Comparison of ENCODE assay signal across 16 cellular contexts in genomic region chr3:20064796-20065564, GRCh38. TPM values are rescaled to one million over a fixed set of nuclear protein-coding genes. Genes with fewer than 3 reads are reported as not detected.
DNase-seq lines count a peak whose midpoint lies in the region; ATAC-seq and TF ChIP-seq lines count a peak whose summit lies in the region.
"Had no signal": no experiment of that assay in that cellular context is flagged by ENCODE, and none has a peak within 500 bp of the region (broad histone marks: within the 10 kb centered on the region; RNA-seq: fewer than 3 reads in every experiment).

No MANE protein-coding gene starts in this region.

- H3K36me3 ChIP-seq in mammary epithelial cell (ENCODE audit: insufficient read depth, low read length) = no peaks in the 10 kb centered on the region
- no peaks in the 10 kb centered on the region for H3K36me3 ChIP-seq in heart left ventricle
- no peaks in the 10 kb centered on the region for H3K36me3 ChIP-seq in tibial nerve
- no peaks in the 10 kb centered on the region for H3K36me3 ChIP-seq in H7 (replicated peaks; ENCODE audit: control insufficient read depth, insufficient read depth, low read length)
- H3K36me3 ChIP-seq: upper lobe of left lung had no signal

- TF ChIP-seq POLR2A in heart left ventricle (IDR thresholded peaks at IDR 0.05) (no peak), tibial nerve (IDR thresholded peaks at IDR 0.05) (no peak)

- H3K79me2 ChIP-seq in mammary epithelial cell (ENCODE audit: insufficient read depth, low read length) = peaks cover 7% of the 10 kb centered on the region

- peak; percentile 45 for DNase-seq in mammary epithelial cell
- DNase-seq in MCF 10A (ENCODE audit: unreplicated experiment) = no peak
- DNase-seq in NCI-H82 treated with DMSO at 0.1 percent for 48 hours (lab: John Stamatoyannopoulos, UW; ENCODE audit: unreplicated experiment) = peak; percentile 70
- no peak for DNase-seq in heart left ventricle
- no peak for DNase-seq in tibial nerve (ENCODE audit: low spot score in 2 of 2)
- no peak for DNase-seq in H7
- no peak for DNase-seq in stimulated activated naive CD4-positive, alpha-beta T cell (lab: John Stamatoyannopoulos, UW)
- DNase-seq: activated CD4-positive, alpha-beta T cell treated with anti-CD3 and anti-CD28 coated beads for 4 hours; activated T-cell treated with anti-CD3 and anti-CD28 coated beads, Interleukin-2, amount 50 U/mL, for 1 hour; occipital lobe; PC-9; T-helper 2 cell; upper lobe of left lung had no signal

- H4K20me1 ChIP-seq in mammary epithelial cell (ENCODE audit: insufficient read depth, low read length) = no peaks in the 10 kb centered on the region

- no peak overlapping the region for H3K9ac ChIP-seq in mammary epithelial cell (ENCODE audit: insufficient read depth, low read length)

- H3K36me3 Mint-ChIP-seq in MCF 10A (ENCODE audit: insufficient read depth, unreplicated experiment) = no peaks in the 10 kb centered on the region

- H3K27me3 Mint-ChIP-seq in MCF 10A (ENCODE audit: insufficient read depth, unreplicated experiment) = no peaks in the 10 kb centered on the region
- H3K27me3 Mint-ChIP-seq: memory B cell had no signal

- ATAC-seq in heart left ventricle = peak in 3 of 4 donors; percentile 40 to 80 (median 61)
- ATAC-seq in HG03135 (IDR thresholded peaks at IDR 0.05; ENCODE audit: unreplicated experiment) = no peak

- H3K9me3 ChIP-seq in mammary epithelial cell (replicated peaks; ENCODE audit: insufficient read depth, low read length) = no peaks in the 10 kb centered on the region
- H3K9me3 ChIP-seq in heart left ventricle = no peaks in the 10 kb centered on the region
- no peaks in the 10 kb centered on the region for H3K9me3 ChIP-seq in tibial nerve
- H3K9me3 ChIP-seq: upper lobe of left lung had no signal

- CTCF ChIA-PET in mammary epithelial cell (lab: Charles Lee; ENCODE audit: low non-redundant PET) = interaction anchor here (0.9 kb wide), 1 partner anchor 25 kb away, joined by 4 read pairs; the partner anchor contains the start of gene KAT2B
- CTCF ChIA-PET in MCF 10A (lab: Yijun Ruan, JAX) = interaction anchor here (0.9 to 1.1 kb wide), 2 partner anchors 8 to 1574 kb away, joined by 3 to 4 read pairs; no protein-coding TSS in a partner anchor

- 51% methylated on average over 5 of the region's 5 CpGs for whole genome bisulfite sequencing in mammary epithelial cell (ENCODE audit: low coverage, missing lambda C conversion rate)
- WGBS in heart left ventricle, 4 donors = 58 to 65% (median 65%) methylated on average over 5 of the region's 5 CpGs
- WGBS in tibial nerve, 2 donors = 53 to 59% methylated on average over 5 of the region's 5 CpGs

- H3K27ac ChIP-seq in mammary epithelial cell (ENCODE audit: insufficient read depth, low read depth, low read length) = no peak overlapping the region
- H3K27ac ChIP-seq in heart left ventricle = peak overlapping the region in 2 of 12 donors; percentile 12 to 19
- H3K27ac ChIP-seq in tibial nerve = peak overlapping the region in 3 of 4 donors; percentile 26 to 91 (median 90)
- H3K27ac ChIP-seq: PC-9, upper lobe of left lung had no signal

- H2AFZ ChIP-seq in mammary epithelial cell (ENCODE audit: low read depth, low read length) = no peak overlapping the region
- H2AFZ ChIP-seq: PC-9 had no signal

- intact Hi-C loops in mammary epithelial cell (cut with micrococcal nuclease) (no loop called here), MCF 10A (cut with micrococcal nuclease) (no loop called here), heart left ventricle (cut with DNase I) (no loop called here)

- H3K4me1 Mint-ChIP-seq in MCF 10A (ENCODE audit: insufficient read depth, unreplicated experiment) = peaks cover 39% of the 10 kb centered on the region

- H3K4me1 ChIP-seq in mammary epithelial cell (ENCODE audit: insufficient read depth, low read length) (peaks cover 54% of the 10 kb centered on the region), heart left ventricle (peaks cover 0 to 63% (median 22%) of the 10 kb centered on the region in 12 donors), tibial nerve (peaks cover 4 to 84% (median 26%) of the 10 kb centered on the region in 4 donors)

- POLR2A ChIA-PET in MCF 10A (lab: Yijun Ruan, JAX) = interaction anchor here (0.7 to 1.2 kb wide), 3 partner anchors 8 to 38 kb away, joined by 3 read pairs; no protein-coding TSS in a partner anchor

- no peak overlapping the region for H3K27ac Mint-ChIP-seq in MCF 10A (ENCODE audit: low read depth, unreplicated experiment)
- H3K27ac Mint-ChIP-seq: memory B cell had no signal

- dilution Hi-C loops in mammary epithelial cell (cut with HindIII; ENCODE audit: low sequenced_read_pairs) = no loop called here

- H3K9me3 Mint-ChIP-seq in MCF 10A (ENCODE audit: unreplicated experiment) = no peaks in the 10 kb centered on the region
- H3K9me3 Mint-ChIP-seq: memory B cell had no signal

- no peak for TF ChIP-seq CTCF in mammary epithelial cell (conservative IDR thresholded peaks at IDR 0.05 in 1 of 2, IDR thresholded peaks at IDR 0.05 in 1 of 2; ENCODE audit: extremely low read depth in 1 of 2, insufficient read depth in 1 of 2, low read depth in 1 of 2, low read length in 2 of 2)
- no peak for TF ChIP-seq CTCF in MCF 10A (IDR thresholded peaks at IDR 0.05; ENCODE audit: unreplicated experiment)
- TF ChIP-seq CTCF in heart left ventricle (IDR thresholded peaks at IDR 0.05) = no peak
- TF ChIP-seq CTCF in tibial nerve (IDR thresholded peaks at IDR 0.05) = no peak

- no peak overlapping the region for H3K4me3 ChIP-seq in mammary epithelial cell (replicated peaks in 1 of 3; ENCODE audit: insufficient read depth in 1 of 3, low read depth in 2 of 3, low read length in 3 of 3)
- H3K4me3 ChIP-seq in heart left ventricle = no peak overlapping the region
- H3K4me3 ChIP-seq in tibial nerve = no peak overlapping the region
- no peak overlapping the region for H3K4me3 ChIP-seq in H7 (ENCODE audit: insufficient read depth, low read depth, low read length)
- H3K4me3 ChIP-seq: PC-9, upper lobe of left lung had no signal

- BruUV-seq in mammary epithelial cell (replicated peaks; lab: Mats Ljungman, UMichigan) (no TSS peak), MCF 10A (replicated peaks; lab: Mats Ljungman, UMichigan) (no TSS peak)

- in situ Hi-C loops in mammary epithelial cell (cut with MboI; ENCODE audit: low sequenced_read_pairs in 2 of 2) = no loop called here

- H3K27me3 ChIP-seq in mammary epithelial cell (ENCODE audit: insufficient read depth, low read length) (no peaks in the 10 kb centered on the region), heart left ventricle (no peaks in the 10 kb centered on the region), tibial nerve (no peaks in the 10 kb centered on the region), H7 (ENCODE audit: control insufficient read depth, insufficient read depth, low read length) (peaks cover 4% of the 10 kb centered on the region)
- H3K27me3 ChIP-seq: upper lobe of left lung had no signal

- TF ChIP-seq EP300 in tibial nerve (IDR thresholded peaks at IDR 0.05) = no peak

- H3K4me3 Mint-ChIP-seq in MCF 10A (ENCODE audit: unreplicated experiment) = no peak overlapping the region
- H3K4me3 Mint-ChIP-seq: memory B cell had no signal

- peak overlapping the region; percentile 58 for H3K4me2 ChIP-seq in mammary epithelial cell (ENCODE audit: insufficient read depth, low read depth, low read length)
- H3K4me2 ChIP-seq: PC-9 had no signal

RNA-seq across cellular contexts. Expression of gene KAT2B, which starts 24.7 kb away (rescaled TPM):
- total RNA-seq in mammary epithelial cell = 10 to 100 TPM in 1 of 2 donors, 1 to 10 TPM in 1; 8.6 to 16.2 TPM
- polyA plus RNA-seq in mammary epithelial cell = 3.4 TPM
- polyA minus RNA-seq in mammary epithelial cell = 9.9 TPM
- 9.4 and 10.4 TPM in 2 replicates for total RNA-seq in MCF 10A (2022)
- 10 to 100 TPM; 45.9 to 82.8 (median 70.2) TPM for total RNA-seq in heart left ventricle
- polyA plus RNA-seq in heart left ventricle = 10 to 100 TPM; 19.4 to 26.2 TPM
- total RNA-seq in tibial nerve = 10 to 100 TPM; 34.5 to 87.2 (median 60.1) TPM
- total RNA-seq in H7 (2014; rRNA removed; shearing (Covaris generic)) = 0.31 and 0.78 TPM in 2 replicates

RNA-seq across cellular contexts. Expression of gene PP2D1, which starts 52.9 kb away (rescaled TPM):
- total RNA-seq in mammary epithelial cell (not detected), MCF 10A (2022) (not detected in 2 replicates), heart left ventricle (not detected), tibial nerve (not detected)
- polyA plus RNA-seq in mammary epithelial cell (not detected), heart left ventricle (not detected)
- polyA minus RNA-seq in mammary epithelial cell = not detected
- total RNA-seq in H7 (2014; rRNA removed; shearing (Covaris generic)) = not detected in 2 replicates
- total RNA-seq: occipital lobe, PC-9, upper lobe of left lung had no signal
- polyA plus RNA-seq: adipose tissue had no signal

Comparison
In these comparisons a context has a peak if more than half of its experiments do, and no peak if none do; other contexts are left out.
1. DNase-seq: peak in mammary epithelial cell (single experiment) and NCI-H82 treated with DMSO at 0.1 percent for 48 hours (single experiment); none in MCF 10A (single experiment), heart left ventricle (0 of 5), tibial nerve (0 of 2), H7 (single experiment) and stimulated activated naive CD4-positive, alpha-beta T cell (0 of 6).